23 cellular contexts compared by ENCODE assay signal in the genomic region with DNA sequence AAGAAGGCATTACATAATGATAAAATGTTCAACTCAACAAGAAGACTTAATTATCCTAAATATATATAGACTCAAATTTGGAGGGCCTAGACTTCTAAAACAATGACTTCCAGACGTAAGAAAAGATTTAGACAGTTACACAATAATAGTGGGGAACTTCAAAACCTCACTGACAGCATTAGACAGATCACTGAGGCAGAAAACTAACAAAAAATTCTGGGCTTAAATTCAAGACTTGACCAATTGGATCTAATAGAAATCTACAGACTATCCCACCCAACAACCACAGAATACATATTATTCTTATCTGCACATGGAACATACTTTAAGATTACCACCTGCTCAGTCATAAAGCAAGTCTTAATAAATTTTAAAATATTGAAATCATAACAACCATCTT.
"Had no signal": no experiment of that assay in that cellular context is flagged by ENCODE, and none has a peak within 500 bp of the region (broad histone marks: within the 10 kb centered on the region; RNA-seq: fewer than 3 reads in every experiment).

No MANE protein-coding gene starts in this region.

- DNase-seq: naive thymus-derived CD8-positive, alpha-beta T cell; nephron progenitor cell; nucleus accumbens; pancreas; right cardiac atrium; right lobe of liver; sigmoid colon; small intestine; stimulated activated CD4-positive, alpha-beta T cell treated with anti-CD3 and anti-CD28 coated beads, Interleukin-15, amount 100 ng/mL, for 24 hours; stimulated activated CD4-positive, alpha-beta T cell treated with anti-CD3 and anti-CD28 coated beads, Interleukin-2, amount 100 ng/mL, for 24 hours; stimulated activated CD4-positive, alpha-beta T cell treated with anti-CD3 and anti-CD28 coated beads, Interleukin-2, amount 100 ng/mL, for 48 hours; stimulated activated CD4-positive, alpha-beta T cell treated with anti-CD3 and anti-CD28 coated beads, Interleukin-4, amount 100 ng/mL, for 24 hours; stimulated activated naive B cell treated with anti-CD40 and anti-IgM and Interleukin-4, amounts not matched to agents 10 μg/mL and 1 μg/mL and 100 μg/mL, for 72 hours; stimulated activated naive CD4-positive, alpha-beta T cell treated with Interleukin-2 at 50 U/mL for 16 hours; stomach; thyroid gland; trophoblast cell; upper lobe of left lung had no signal

- H3K36me3 Mint-ChIP-seq: naive thymus-derived CD8-positive, alpha-beta T cell; natural killer cell treated with Interleukin-12 subunit alpha and Interleukin-12 subunit beta and Interleukin-15 and Interleukin-18, amount 100 ng/mL, for 72 hours; stimulated activated effector memory CD8-positive, alpha-beta T cell treated with anti-CD3 and anti-CD28 coated beads, Interleukin-12 subunit alpha, Interleukin-12 subunit beta, amount 100 ng/mL, for 72 hours; stimulated activated naive B cell treated with anti-CD40 and anti-IgM and Interleukin-4, amounts not matched to agents 10 μg/mL and 1 μg/mL and 100 μg/mL, for 72 hours had no signal

- ATAC-seq: naive thymus-derived CD8-positive, alpha-beta T cell; natural killer cell treated with Interleukin-12 subunit alpha and Interleukin-12 subunit beta and Interleukin-15 and Interleukin-18, amount 100 ng/mL, for 72 hours; pancreas; right cardiac atrium; right lobe of liver; stimulated activated effector memory CD8-positive, alpha-beta T cell treated with anti-CD3 and anti-CD28 coated beads, Interleukin-12 subunit alpha, Interleukin-12 subunit beta, amount 100 ng/mL, for 72 hours; stimulated activated naive B cell treated with anti-CD40 and anti-IgM and Interleukin-4, amounts not matched to agents 10 μg/mL and 1 μg/mL and 100 μg/mL, for 72 hours had no signal

- H3K4me3 Mint-ChIP-seq: naive thymus-derived CD8-positive, alpha-beta T cell; natural killer cell treated with Interleukin-12 subunit alpha and Interleukin-12 subunit beta and Interleukin-15 and Interleukin-18, amount 100 ng/mL, for 72 hours; nephron progenitor cell; neural crest cell; stimulated activated effector memory CD8-positive, alpha-beta T cell treated with anti-CD3 and anti-CD28 coated beads, Interleukin-12 subunit alpha, Interleukin-12 subunit beta, amount 100 ng/mL, for 72 hours; stimulated activated naive B cell treated with anti-CD40 and anti-IgM and Interleukin-4, amounts not matched to agents 10 μg/mL and 1 μg/mL and 100 μg/mL, for 72 hours; stimulated activated naive CD8-positive, alpha-beta T cell treated with anti-CD3 and anti-CD28 coated beads, Interleukin-15, Interleukin-2, amounts not matched to agents 100 ng/mL and 50 ng/mL, for 24 hours had no signal

- H3K4me1 Mint-ChIP-seq: nephron progenitor cell; neural crest cell; stimulated activated effector memory CD8-positive, alpha-beta T cell treated with anti-CD3 and anti-CD28 coated beads, Interleukin-12 subunit alpha, Interleukin-12 subunit beta, amount 100 ng/mL, for 72 hours; stimulated activated naive B cell treated with anti-CD40 and anti-IgM and Interleukin-4, amounts not matched to agents 10 μg/mL and 1 μg/mL and 100 μg/mL, for 72 hours had no signal

- H3K9me3 Mint-ChIP-seq: natural killer cell treated with Interleukin-12 subunit alpha and Interleukin-12 subunit beta and Interleukin-15 and Interleukin-18, amount 100 ng/mL, for 72 hours; stimulated activated effector memory CD8-positive, alpha-beta T cell treated with anti-CD3 and anti-CD28 coated beads, Interleukin-12 subunit alpha, Interleukin-12 subunit beta, amount 100 ng/mL, for 72 hours; stimulated activated naive CD8-positive, alpha-beta T cell treated with anti-CD3 and anti-CD28 coated beads, Interleukin-15, Interleukin-2, amounts not matched to agents 100 ng/mL and 50 ng/mL, for 24 hours had no signal

- FAIRE-seq: pancreas, small intestine, urothelium cell line had no signal
